In the genomic region with DNA sequence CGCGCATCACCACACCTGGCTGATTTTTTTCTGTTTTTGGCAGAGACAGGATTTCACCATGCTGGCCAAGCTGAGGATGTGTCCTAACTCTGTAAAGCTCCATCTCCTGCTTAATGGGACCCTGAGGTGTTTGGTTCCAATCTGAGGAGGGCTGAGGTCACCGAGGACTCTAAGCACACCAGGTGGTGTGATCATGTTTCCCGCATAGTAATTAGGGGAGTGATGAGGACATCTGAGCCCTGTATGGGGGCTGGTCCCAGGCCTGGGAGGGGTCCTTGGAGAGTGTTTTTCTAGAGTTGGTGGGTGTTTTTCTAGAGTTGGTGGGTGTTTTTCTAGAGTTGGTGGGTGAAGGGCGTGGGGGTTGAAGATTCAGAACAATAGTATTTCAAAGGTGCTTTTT, we compare ENCODE assay signal across 12 cellular contexts. TPM values are rescaled to one million over a fixed set of nuclear protein-coding genes. Genes with fewer than 3 reads are reported as not detected.
DNase-seq lines count a peak whose midpoint lies in the region; ATAC-seq, FAIRE-seq and TF ChIP-seq lines count a peak whose summit lies in the region.
"Had no signal": no experiment of that assay in that cellular context is flagged by ENCODE, and none has a peak within 500 bp of the region (broad histone marks: within the 10 kb centered on the region; RNA-seq: fewer than 3 reads in every experiment).

No MANE protein-coding gene starts in this region.

- H3K4me1 ChIP-seq in H9 (ENCODE audit: insufficient read depth, low read length), result peaks cover 8% of the 10 kb centered on the region; the same call in 1 of the 2 replicates
- peaks cover 3 to 39% (median 25%) of the 10 kb centered on the region in 4 experiments for H3K4me1 ChIP-seq in H1 (replicated peaks in 1 of 4; ENCODE audit: control insufficient read depth in 3 of 4, insufficient read depth in 4 of 4, low read length in 3 of 4)
- H3K4me1 ChIP-seq in CD8-positive, alpha-beta memory T cell (ENCODE audit: insufficient read depth, low read length), result peaks cover 9% of the 10 kb centered on the region
- H3K4me1 ChIP-seq in BE2C, result no peaks in the 10 kb centered on the region

- H3T11ph ChIP-seq in H9 (ENCODE audit: low read length), result peak overlapping the region; percentile 47

- H3K79me2 ChIP-seq in H9 (ENCODE audit: insufficient read depth, low read length) (no peaks in the 10 kb centered on the region), H1 (ENCODE audit: control insufficient read depth in 1 of 2, insufficient read depth in 2 of 2, low read length in 2 of 2) (peaks cover 0 to 8% of the 10 kb centered on the region in 2 experiments; a peak in 1 of 4 replicates)

- H3K4me3 ChIP-seq in H1 (ENCODE audit: extremely low read depth in 1 of 4, insufficient read depth in 2 of 4, low read depth in 3 of 4, low read length in 4 of 4), result peak overlapping the region in 1 of 4 experiments; percentile 52; a peak in 2 of 8 replicates
- H3K4me3 ChIP-seq in CD8-positive, alpha-beta memory T cell (ENCODE audit: low read length), result no peak overlapping the region
- no peak overlapping the region for H3K4me3 ChIP-seq in BE2C (ENCODE audit: low read depth, low read length)

- H3K27me3 ChIP-seq in H9 (ENCODE audit: insufficient read depth, low read length) (no peaks in the 10 kb centered on the region; the same call in 1 of the 2 replicates), H1 (replicated peaks in 1 of 4; ENCODE audit: control insufficient read depth in 3 of 4, extremely low read depth in 1 of 4, insufficient read depth in 3 of 4, low read length in 3 of 4) (peaks cover 0 to 2% (median 0%) of the 10 kb centered on the region in 4 experiments; a peak in 2 of 7 replicates), BE2C (no peaks in the 10 kb centered on the region)
- no peaks in the 10 kb centered on the region for H3K27me3 ChIP-seq in CD8-positive, alpha-beta memory T cell (ENCODE audit: insufficient read depth, low read length, poor library complexity, severe bottlenecking)

- peak overlapping the region; percentile 92 for H2BK12ac ChIP-seq in H9 (ENCODE audit: insufficient read length, low read depth, low read length)
- peak overlapping the region; percentile 89; the same call in 1 of the 2 replicates for H2BK12ac ChIP-seq in H1 (ENCODE audit: low read depth, low read length)

- FAIRE-seq in H1 (lab: Jason Lieb, UNC), result peak; percentile 73
- FAIRE-seq: endometrium had no signal

- H3K27me3 Mint-ChIP-seq in H9 (ENCODE audit: low read depth), result peaks cover 15% of the 10 kb centered on the region
- peaks cover 0 to 2% of the 10 kb centered on the region in 2 donors for H3K27me3 Mint-ChIP-seq in CD8-positive, alpha-beta memory T cell
- peaks cover 17 to 35% (median 27%) of the 10 kb centered on the region in 3 donors for H3K27me3 Mint-ChIP-seq in CD14-positive monocyte (ENCODE audit: low read depth in 3 of 3)
- H3K27me3 Mint-ChIP-seq: activated CD4-positive, alpha-beta memory T cell treated with anti-CD3 and anti-CD28 coated beads for 36 hours had no signal

- peak in 1 of 2 experiments; percentile 89; a peak in 1 of 3 replicates for TF ChIP-seq EP300 in H1 (IDR thresholded peaks at IDR 0.05; ENCODE audit: borderline replicate concordance in 1 of 2, low read depth in 2 of 2, low read length in 2 of 2)

- H3K36me3 ChIP-seq in H1 (ENCODE audit: control insufficient read depth in 2 of 4, insufficient read depth in 4 of 4, low read length in 3 of 4), result peaks cover under 1 to 9% (median 8%) of the 10 kb centered on the region in 4 experiments; a peak in 5 of 8 replicates
- peaks cover 7% of the 10 kb centered on the region for H3K36me3 ChIP-seq in CD8-positive, alpha-beta memory T cell (ENCODE audit: insufficient read depth, low read length)
- no peaks in the 10 kb centered on the region for H3K36me3 ChIP-seq in BE2C

- H3K4me1 Mint-ChIP-seq in H9 (peaks cover 36 to 47% of the 10 kb centered on the region in 2 experiments), CD14-positive monocyte (peaks cover 12% of the 10 kb centered on the region)
- H3K4me1 Mint-ChIP-seq in CD8-positive, alpha-beta memory T cell, result peaks cover 5 to 16% (median 9%) of the 10 kb centered on the region in 3 donors

- TF ChIP-seq CTCF in H9 (conservative IDR thresholded peaks at IDR 0.05) (no peak), H1 (IDR thresholded peaks at IDR 0.05; ENCODE audit: control extremely low read depth in 1 of 3, insufficient read depth in 1 of 3, low read depth in 1 of 3, low read length in 3 of 3) (no peak), CD14-positive monocyte (IDR thresholded peaks at IDR 0.05) (no peak), BE2C (IDR thresholded peaks at IDR 0.05; ENCODE audit: low read depth, low read length) (no peak)

- H2AK5ac ChIP-seq in H9 (ENCODE audit: insufficient read length, low read length) (no peak overlapping the region), H1 (ENCODE audit: low read depth, low read length) (peak overlapping the region; percentile 17; the same call in 1 of the 2 replicates)

- CTCF ChIA-PET in H1 (lab: Charles Lee; ENCODE audit: partially characterized antibody), result interaction anchor here (0.6 to 11.1 kb wide), 8 partner anchors 12 to 136 kb away, joined by 3 to 87 read pairs (median 4); no protein-coding TSS in a partner anchor
- CTCF ChIA-PET in CD8-positive, alpha-beta memory T cell (lab: Charles Lee), result no interaction called here

- no CpG with 5 or more reads among the region's 5 CpGs for WGBS in H9 (ENCODE audit: extremely low coverage, insufficient read length, low lambda C conversion rate)
- WGBS in H1 (ENCODE audit: extremely low coverage in 1 of 2, insufficient coverage in 1 of 2, insufficient read length in 1 of 2, insufficient replicate concordance in 2 of 2, low coverage in 1 of 2, low lambda C conversion rate in 2 of 2, missing lambda C conversion rate in 1 of 2), 2 experiments, result 49% methylated on average over 5 of the region's 5 CpGs; no CpG with 5 or more reads in 1 of the 2 experiments

- H3K27ac Mint-ChIP-seq in H9 (peak overlapping the region; percentile 93 to 100 (median 99); a peak in 6 of 7 replicates), CD14-positive monocyte (peak overlapping the region in 1 of 7 donors; percentile 58)
- H3K27ac Mint-ChIP-seq in CD8-positive, alpha-beta memory T cell, result peak overlapping the region in 3 of 8 donors; percentile 17 to 60 (median 19)
- H3K27ac Mint-ChIP-seq: activated CD4-positive, alpha-beta memory T cell treated with anti-CD3 and anti-CD28 coated beads for 36 hours had no signal

- H3K18ac ChIP-seq in H9 (ENCODE audit: insufficient read length, low read depth, low read length), result peak overlapping the region; percentile 98
- H3K18ac ChIP-seq in H1 (ENCODE audit: extremely low read depth, low read length), result peak overlapping the region; percentile 32; the same call in 1 of the 2 replicates

- H3K79me1 ChIP-seq in H9 (ENCODE audit: insufficient read depth, low read depth, low read length, poor library complexity, severe bottlenecking) (no peaks in the 10 kb centered on the region), H1 (ENCODE audit: low read depth, low read length) (0 out of 2 replicates have a peak, but pooled peaks cover 2% of the 10 kb centered on the region)

- no peak overlapping the region for H2BK5ac ChIP-seq in H9 (ENCODE audit: insufficient read length, low read length)
- H2BK5ac ChIP-seq in H1 (ENCODE audit: low read depth, low read length), result no peak overlapping the region

- H3K9me3 Mint-ChIP-seq in H9 (peaks cover 0 to 2% of the 10 kb centered on the region in 2 experiments; a peak in 1 of 5 replicates), CD14-positive monocyte (no peaks in the 10 kb centered on the region)
- H3K9me3 Mint-ChIP-seq in CD8-positive, alpha-beta memory T cell, result no peaks in the 10 kb centered on the region
- H3K9me3 Mint-ChIP-seq: activated CD4-positive, alpha-beta memory T cell treated with anti-CD3 and anti-CD28 coated beads for 36 hours had no signal

- H2BK120ac ChIP-seq in H9 (ENCODE audit: low read depth, low read length, poor library complexity, severe bottlenecking) (peak overlapping the region; percentile 64), H1 (replicated peaks; ENCODE audit: low read depth, low read length) (peak overlapping the region; percentile 4)

- no peak overlapping the region for H3K27ac ChIP-seq in H9 (ENCODE audit: insufficient read length, low read depth, low read length)
- H3K27ac ChIP-seq in H1 (ENCODE audit: low read depth, low read length), result peak overlapping the region; percentile 97
- H3K27ac ChIP-seq in CD8-positive, alpha-beta memory T cell (ENCODE audit: low read depth, low read length), result no peak overlapping the region
- H3K27ac ChIP-seq: neutrophil had no signal

- DNase-seq in H9 (peak; percentile 72), NCI-H2107 treated with DMSO at 0.1 percent for 48 hours (lab: John Stamatoyannopoulos, UW; ENCODE audit: unreplicated experiment) (peak; percentile 94), H1 (ENCODE audit: low read depth in 1 of 2, low spot score in 2 of 2) (peak in 1 of 2 experiments; percentile 59), renal cortical epithelial cell (ENCODE audit: low read depth) (peak; percentile 50), CD14-positive monocyte (ENCODE audit: low spot score) (no peak), BE2C (no peak)
- DNase-seq in CD8-positive, alpha-beta memory T cell, result no peak
- DNase-seq: activated CD4-positive, alpha-beta memory T cell treated with anti-CD3 and anti-CD28 coated beads for 36 hours; MM.1S had no signal

- peak overlapping the region; percentile 85 for H3K4ac ChIP-seq in H9 (ENCODE audit: low read depth, low read length)
- H3K4ac ChIP-seq in H1 (replicated peaks; ENCODE audit: insufficient read length, low read depth, low read length), result no peak overlapping the region

- H3K23me2 ChIP-seq in H9 (ENCODE audit: insufficient read length, low read depth, low read length, poor library complexity, severe bottlenecking) (peaks cover 10% of the 10 kb centered on the region), H1 (ENCODE audit: low read depth, low read length) (peaks cover 18% of the 10 kb centered on the region)

- POLR2A ChIA-PET in H1 (lab: Charles Lee; ENCODE audit: partially characterized antibody), result interaction anchor here (0.8 to 9.6 kb wide), 14 partner anchors 8 to 219 kb away, joined by 3 to 82 read pairs (median 5); a partner anchor contains a TSS
- POLR2A ChIA-PET in CD8-positive, alpha-beta memory T cell (lab: Charles Lee), result no interaction called here

- H3K36me3 Mint-ChIP-seq in H9 (ENCODE audit: insufficient read depth in 1 of 3, low read depth in 3 of 3) (peaks cover 0 to 13% (median 7%) of the 10 kb centered on the region in 3 experiments; a peak in 6 of 7 replicates), CD14-positive monocyte (peaks cover 8 to 11% of the 10 kb centered on the region in 2 donors)
- peaks cover 0 to 7% (median 0%) of the 10 kb centered on the region in 3 donors for H3K36me3 Mint-ChIP-seq in CD8-positive, alpha-beta memory T cell

- intact Hi-C loops in CD14-positive monocyte (cut with micrococcal nuclease), result no loop called here

- H4K20me1 ChIP-seq in H9 (ENCODE audit: control insufficient read depth, insufficient read depth, insufficient read length) (no peaks in the 10 kb centered on the region), H1 (replicated peaks in 1 of 2; ENCODE audit: control insufficient read depth in 1 of 2, insufficient read depth in 2 of 2, low read length in 2 of 2) (peaks cover 8 to 14% of the 10 kb centered on the region in 2 experiments)

- H4K91ac ChIP-seq in H9 (ENCODE audit: insufficient read length, low read depth, low read length) (peak overlapping the region; percentile 93), H1 (replicated peaks; ENCODE audit: insufficient read length, low read length) (no peak overlapping the region)

- H4K8ac ChIP-seq in H9 (replicated peaks; ENCODE audit: insufficient read length, low read depth, low read length) (no peak overlapping the region), H1 (ENCODE audit: extremely low read depth, insufficient read depth, low read length) (no peak overlapping the region)

- H3K9ac ChIP-seq in H9 (ENCODE audit: extremely low read depth, insufficient read length, low read length), result no peak overlapping the region
- no peak overlapping the region; a peak in 2 of 7 replicates for H3K9ac ChIP-seq in H1 (replicated peaks in 1 of 4; ENCODE audit: extremely low read depth in 1 of 4, low read depth in 3 of 4, low read length in 3 of 4)

- H3K9me3 ChIP-seq in H9 (ENCODE audit: control insufficient read depth, low read depth, low read length), result no peaks in the 10 kb centered on the region
- H3K9me3 ChIP-seq in H1 (ENCODE audit: insufficient read depth in 2 of 2, low read depth in 1 of 2, low read length in 1 of 2), result no peaks in the 10 kb centered on the region
- H3K9me3 ChIP-seq in CD8-positive, alpha-beta memory T cell (ENCODE audit: low read length), result no peaks in the 10 kb centered on the region
- H3K9me3 ChIP-seq in BE2C, result no peaks in the 10 kb centered on the region
- H3K9me3 ChIP-seq: neutrophil had no signal

- H3K56ac ChIP-seq in H9 (ENCODE audit: insufficient read length, low read depth, low read length) (no peak overlapping the region), H1 (replicated peaks; ENCODE audit: insufficient read length, low read depth, low read length) (no peak overlapping the region)

- TF ChIP-seq POLR2A in H1 (IDR thresholded peaks at IDR 0.05; ENCODE audit: control extremely low read depth in 1 of 2, low read depth in 2 of 2, low read length in 2 of 2), result no peak

- H4K5ac ChIP-seq in H9 (ENCODE audit: insufficient read length, low read depth, low read length) (no peak overlapping the region), H1 (ENCODE audit: insufficient read length, low read depth, low read length) (no peak overlapping the region)

- no peak; a peak in 1 of 4 replicates for TF ChIP-seq RAD21 in H1 (IDR thresholded peaks at IDR 0.05 in 1 of 2, conservative IDR thresholded peaks at IDR 0.05 in 1 of 2; ENCODE audit: low read depth in 2 of 2, low read length in 2 of 2)

- H3K4me2 ChIP-seq in H9 (ENCODE audit: insufficient read depth, insufficient read length, low read length) (no peak overlapping the region), H1 (ENCODE audit: insufficient read depth in 1 of 2, low read depth in 2 of 2, low read length in 2 of 2) (peak overlapping the region; percentile 66 to 83)

- H3K4me3 Mint-ChIP-seq in H9, result peak overlapping the region; percentile 37 to 67
- H3K4me3 Mint-ChIP-seq in CD8-positive, alpha-beta memory T cell, result peak overlapping the region in 1 of 7 donors; percentile 2
- peak overlapping the region in 1 of 2 donors; percentile 60 for H3K4me3 Mint-ChIP-seq in CD14-positive monocyte
- H3K4me3 Mint-ChIP-seq: activated CD4-positive, alpha-beta memory T cell treated with anti-CD3 and anti-CD28 coated beads for 36 hours had no signal

- H3K23ac ChIP-seq in H9 (ENCODE audit: insufficient read length, low read depth, low read length) (no peak overlapping the region), H1 (ENCODE audit: insufficient read length) (no peak overlapping the region)

- H3K14ac ChIP-seq in H9 (ENCODE audit: insufficient read depth, low read length) (peak overlapping the region; percentile 96; the same call in 1 of the 2 replicates), H1 (ENCODE audit: insufficient read length) (no peak overlapping the region)

- no peak overlapping the region for H2AFZ ChIP-seq in H9 (ENCODE audit: low read length)
- no peak overlapping the region for H2AFZ ChIP-seq in H1 (ENCODE audit: low read length)

- peak overlapping the region; percentile 27 for H2BK20ac ChIP-seq in H9 (ENCODE audit: low read depth, low read length, poor library complexity, severe bottlenecking)
- H2BK20ac ChIP-seq in H1 (ENCODE audit: low read length), result no peak overlapping the region

- ATAC-seq in HG03432 (IDR thresholded peaks at IDR 0.05; ENCODE audit: unreplicated experiment), result no peak

- H2BK15ac ChIP-seq in H9 (ENCODE audit: low read depth, low read length) (no peak overlapping the region), H1 (ENCODE audit: low read length) (no peak overlapping the region)

RNA-seq across cellular contexts. Expression of a gene that starts 3.0 kb away (rescaled TPM):
- 29.4 and 34.4 TPM in 2 replicates for total RNA-seq in H9 (2021)
- 19.8 and 19.9 TPM in 2 replicates for total RNA-seq in H1 (2021; fragmentation: NEBNext Ultra II Directional; extraction: Animal tissue kit (Norgen Biotek cat#: 25700))
- 42.2 and 50.5 TPM in 2 replicates for polyA plus RNA-seq in H1 (2011; rRNA removed)
- 36.5 TPM for polyA plus RNA-seq in H1 (2011; cell fraction: cytosol; rRNA removed)
- polyA plus RNA-seq in H1 (2011; cell fraction: nucleus; rRNA removed), result 37.8 TPM
- polyA plus RNA-seq in H1 (2012, experiment 1 of 2), result 14.5 to 27.1 TPM (median 22.3 TPM) in 4 replicates
- polyA plus RNA-seq in H1 (2012, experiment 2 of 2), result 19.7 TPM
- polyA plus RNA-seq in H1 (2013, experiment 1 of 2), result 9.7 TPM
- 8.4 TPM for polyA plus RNA-seq in H1 (2013, experiment 2 of 2)
- 11.2 and 21.4 TPM in 2 replicates for polyA minus RNA-seq in H1 (2011; rRNA and poly(A)+ RNA removed)
- 14.8 TPM for polyA minus RNA-seq in H1 (2011; cell fraction: cytosol; rRNA and poly(A)+ RNA removed)
- 45.5 TPM for polyA minus RNA-seq in H1 (2011; cell fraction: nucleus; rRNA and poly(A)+ RNA removed)
- total RNA-seq in renal cortical epithelial cell, result 20.4 and 67.2 TPM in 2 replicates
- total RNA-seq in CD8-positive, alpha-beta memory T cell, result 10 to 100 TPM; 23.2 to 26.5 TPM
- 13.1 TPM for polyA plus RNA-seq in CD8-positive, alpha-beta memory T cell
- 10 to 100 TPM; 20.3 to 22.1 TPM for polyA plus RNA-seq in CD14-positive monocyte
- 46.5 TPM for polyA plus RNA-seq in BE2C (2012; ENCODE audit: insufficient read depth, insufficient read length, low read depth)

RNA-seq across cellular contexts. Expression of a gene that starts 22.1 kb away (rescaled TPM):
- 9.3 and 10.1 TPM in 2 replicates for total RNA-seq in H9 (2021)
- total RNA-seq in H1 (2021; fragmentation: NEBNext Ultra II Directional; extraction: Animal tissue kit (Norgen Biotek cat#: 25700)), result 9.9 and 13.5 TPM in 2 replicates
- 17.5 and 25.9 TPM in 2 replicates for polyA plus RNA-seq in H1 (2011; rRNA removed)
- polyA plus RNA-seq in H1 (2011; cell fraction: cytosol; rRNA removed), result 17.2 TPM
- polyA plus RNA-seq in H1 (2011; cell fraction: nucleus; rRNA removed), result 116 TPM
- 14.9 to 20.1 TPM (median 18.4 TPM) in 4 replicates for polyA plus RNA-seq in H1 (2012, experiment 1 of 2)
- polyA plus RNA-seq in H1 (2012, experiment 2 of 2), result 9.2 TPM
- 11.4 TPM for polyA plus RNA-seq in H1 (2013, experiment 1 of 2)
- 12.0 TPM for polyA plus RNA-seq in H1 (2013, experiment 2 of 2)
- polyA minus RNA-seq in H1 (2011; rRNA and poly(A)+ RNA removed), result 8.2 and 9.8 TPM in 2 replicates
- polyA minus RNA-seq in H1 (2011; cell fraction: cytosol; rRNA and poly(A)+ RNA removed), result 10.2 TPM
- 14.3 TPM for polyA minus RNA-seq in H1 (2011; cell fraction: nucleus; rRNA and poly(A)+ RNA removed)
- 12.9 and 13.9 TPM in 2 replicates for total RNA-seq in renal cortical epithelial cell
- 10 to 100 TPM; 18.4 to 18.8 TPM for total RNA-seq in CD8-positive, alpha-beta memory T cell
- polyA plus RNA-seq in CD8-positive, alpha-beta memory T cell, result 1.5 TPM
- polyA plus RNA-seq in CD14-positive monocyte, result under 1 TPM; 0.27 to 0.37 TPM
- polyA plus RNA-seq in BE2C (2012; ENCODE audit: insufficient read depth, insufficient read length, low read depth), result 97.6 TPM

RNA-seq across cellular contexts. Expression of a gene that starts 28.5 kb away (rescaled TPM):
- total RNA-seq in H9 (2021) (16.5 and 16.9 TPM in 2 replicates), renal cortical epithelial cell (10.8 and 11.6 TPM in 2 replicates)
- total RNA-seq in H1 (2021; fragmentation: NEBNext Ultra II Directional; extraction: Animal tissue kit (Norgen Biotek cat#: 25700)), result 19.1 and 20.8 TPM in 2 replicates
- polyA plus RNA-seq in H1 (2011; rRNA removed) (65.2 and 91.2 TPM in 2 replicates), CD14-positive monocyte (not detected)
- polyA plus RNA-seq in H1 (2011; cell fraction: cytosol; rRNA removed), result 58.8 TPM
- polyA plus RNA-seq in H1 (2011; cell fraction: nucleus; rRNA removed), result 34.8 TPM
- polyA plus RNA-seq in H1 (2012, experiment 1 of 2), result 9.8 to 35.8 TPM (median 30.8 TPM) in 4 replicates
- polyA plus RNA-seq in H1 (2012, experiment 2 of 2), result 21.8 TPM
- polyA plus RNA-seq in H1 (2013, experiment 1 of 2), result 21.4 TPM
- polyA plus RNA-seq in H1 (2013, experiment 2 of 2), result 23.6 TPM
- 9.0 and 10.2 TPM in 2 replicates for polyA minus RNA-seq in H1 (2011; rRNA and poly(A)+ RNA removed)
- polyA minus RNA-seq in H1 (2011; cell fraction: cytosol; rRNA and poly(A)+ RNA removed), result 22.8 TPM
- polyA minus RNA-seq in H1 (2011; cell fraction: nucleus; rRNA and poly(A)+ RNA removed), result 20.8 TPM
- not detected for total RNA-seq in CD8-positive, alpha-beta memory T cell
- not detected for polyA plus RNA-seq in CD8-positive, alpha-beta memory T cell
- polyA plus RNA-seq in BE2C (2012; ENCODE audit: insufficient read depth, insufficient read length, low read depth), result not detected
- total RNA-seq: activated CD4-positive, alpha-beta memory T cell treated with anti-CD3 and anti-CD28 coated beads for 36 hours had no signal

RNA-seq across cellular contexts. Expression of a gene that starts 58.2 kb away (rescaled TPM):
- total RNA-seq in H9 (2021), result 68.5 and 78.1 TPM in 2 replicates
- total RNA-seq in H1 (2021; fragmentation: NEBNext Ultra II Directional; extraction: Animal tissue kit (Norgen Biotek cat#: 25700)), result 72.2 and 78.4 TPM in 2 replicates
- 72.3 and 76.5 TPM in 2 replicates for polyA plus RNA-seq in H1 (2011; rRNA removed)
- 102 TPM for polyA plus RNA-seq in H1 (2011; cell fraction: cytosol; rRNA removed)
- polyA plus RNA-seq in H1 (2011; cell fraction: nucleus; rRNA removed), result 59.5 TPM
- 82.5 to 105 TPM (median 96.1 TPM) in 4 replicates for polyA plus RNA-seq in H1 (2012, experiment 1 of 2)
- polyA plus RNA-seq in H1 (2012, experiment 2 of 2), result 78.5 TPM
- 147 TPM for polyA plus RNA-seq in H1 (2013, experiment 1 of 2)
- 170 TPM for polyA plus RNA-seq in H1 (2013, experiment 2 of 2)
- 31.4 and 38.7 TPM in 2 replicates for polyA minus RNA-seq in H1 (2011; rRNA and poly(A)+ RNA removed)
- polyA minus RNA-seq in H1 (2011; cell fraction: cytosol; rRNA and poly(A)+ RNA removed), result 22.4 TPM
- 19.5 TPM for polyA minus RNA-seq in H1 (2011; cell fraction: nucleus; rRNA and poly(A)+ RNA removed)
- total RNA-seq in renal cortical epithelial cell, result 34.0 and 67.7 TPM in 2 replicates
- 100 to 1,000 TPM; 102 to 113 TPM for total RNA-seq in CD8-positive, alpha-beta memory T cell
- polyA plus RNA-seq in CD8-positive, alpha-beta memory T cell, result 130 TPM
- polyA plus RNA-seq in CD14-positive monocyte, result 10 to 100 TPM; 44.5 to 51.9 TPM
- 447 TPM for polyA plus RNA-seq in BE2C (2012; ENCODE audit: insufficient read depth, insufficient read length, low read depth)

RNA-seq across cellular contexts. Expression of a gene that starts 58.3 kb away (rescaled TPM):
- total RNA-seq in H9 (2021) (8.1 and 8.7 TPM in 2 replicates), renal cortical epithelial cell (1.0 and 1.9 TPM in 2 replicates)
- total RNA-seq in H1 (2021; fragmentation: NEBNext Ultra II Directional; extraction: Animal tissue kit (Norgen Biotek cat#: 25700)), result 6.0 and 6.1 TPM in 2 replicates
- polyA plus RNA-seq in H1 (2011; rRNA removed) (6.3 and 10.0 TPM in 2 replicates), CD14-positive monocyte (1 to 10 TPM; 3.2 to 5.2 TPM)
- 5.9 TPM for polyA plus RNA-seq in H1 (2011; cell fraction: cytosol; rRNA removed)
- polyA plus RNA-seq in H1 (2011; cell fraction: nucleus; rRNA removed), result 6.7 TPM
- 3.7 to 5.1 TPM (median 4.4 TPM) in 4 replicates for polyA plus RNA-seq in H1 (2012, experiment 1 of 2)
- 5.4 TPM for polyA plus RNA-seq in H1 (2012, experiment 2 of 2)
- polyA plus RNA-seq in H1 (2013, experiment 1 of 2), result 5.8 TPM
- polyA plus RNA-seq in H1 (2013, experiment 2 of 2), result 5.2 TPM
- polyA minus RNA-seq in H1 (2011; rRNA and poly(A)+ RNA removed), result 3.4 and 4.4 TPM in 2 replicates
- polyA minus RNA-seq in H1 (2011; cell fraction: cytosol; rRNA and poly(A)+ RNA removed), result 3.7 TPM
- polyA minus RNA-seq in H1 (2011; cell fraction: nucleus; rRNA and poly(A)+ RNA removed), result 10.2 TPM
- total RNA-seq in CD8-positive, alpha-beta memory T cell, result 10 to 100 TPM; 10.9 to 12.4 TPM
- 10.0 TPM for polyA plus RNA-seq in CD8-positive, alpha-beta memory T cell
- polyA plus RNA-seq in BE2C (2012; ENCODE audit: insufficient read depth, insufficient read length, low read depth), result 20.2 TPM

Comparison
In these comparisons a context has a peak if more than half of its experiments do, and no peak if none do; other contexts are left out.
1. DNase-seq: peak in H9 (single experiment), NCI-H2107 treated with DMSO at 0.1 percent for 48 hours (single experiment) and renal cortical epithelial cell (single experiment); none in CD8-positive, alpha-beta memory T cell (0 of 5), CD14-positive monocyte (single experiment) and BE2C (single experiment).
2. RNA of a gene that starts 28.5 kb away (total RNA-seq): 19.1 to 20.8 TPM in H1, 16.5 to 16.9 TPM in H9 and 10.8 to 11.6 TPM in renal cortical epithelial cell; not detected in CD8-positive, alpha-beta memory T cell; every median in the first group is over 10 times any median in the second.